In the genomic region with DNA sequence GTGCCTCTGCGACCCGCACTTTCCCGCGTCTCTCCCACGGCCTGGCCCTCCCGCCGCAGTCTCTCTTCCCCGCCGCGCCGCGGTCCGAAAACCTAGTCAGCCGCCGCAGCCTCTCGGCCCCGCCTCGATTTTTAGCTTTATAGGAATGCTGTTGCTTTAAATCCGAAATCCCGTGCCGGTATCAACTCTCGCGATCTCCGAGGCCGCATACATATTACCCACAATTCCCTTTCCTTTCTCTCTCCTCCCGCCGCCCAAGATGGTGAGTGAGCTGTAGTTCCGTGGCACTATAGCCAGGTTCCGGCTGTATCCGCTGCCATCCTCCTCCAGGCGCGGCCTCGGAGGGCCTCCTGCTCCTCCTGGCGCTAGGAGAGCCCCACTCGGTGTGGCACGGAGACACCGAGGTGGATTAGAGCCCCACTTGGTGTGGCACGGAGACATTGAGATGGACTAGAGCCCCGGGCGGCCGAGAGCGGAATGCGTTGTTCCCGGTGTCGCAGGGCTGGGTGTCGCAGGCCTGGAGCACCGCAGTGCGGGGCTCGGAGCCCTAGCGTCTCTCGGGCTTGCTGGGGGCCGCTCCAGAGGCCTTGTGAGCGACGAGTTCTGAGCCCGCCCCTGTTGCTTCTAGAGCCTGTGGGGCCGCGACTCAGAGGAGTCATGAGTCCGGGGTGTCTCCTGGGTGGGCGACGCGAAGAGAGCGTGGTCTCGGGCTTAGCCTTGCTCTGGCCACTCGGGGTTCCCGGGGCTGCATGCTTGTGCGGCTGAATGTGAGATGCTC, we compare ENCODE assay signal across 8 cellular contexts. TPM values are rescaled to one million over a fixed set of nuclear protein-coding genes. Genes with fewer than 3 reads are reported as not detected.
A peak's percentile ranks its signal among the peaks of the same experiment; 100 is the strongest.
DNase-seq lines count a peak whose midpoint lies in the region; ATAC-seq and TF ChIP-seq lines count a peak whose summit lies in the region.

Gene MED22, minus strand, starts transcription at position 147 of the 778 bp plus-strand sequence. CDS start 1,469 bp downstream, outside the sequence.
Gene RPL7A, plus strand, starts transcription at position 234 of the 778 bp plus-strand sequence. Its CDS starts 26 bp downstream, at position 260.

- H3K36me3 Mint-ChIP-seq in activated naive CD4-positive, alpha-beta T cell treated with anti-CD3 and anti-CD28 coated beads, Interleukin-2, amount 50 U/mL, for 24 hours, result peaks cover 21% of the 10 kb centered on the region

- H3K9me3 Mint-ChIP-seq in activated naive CD4-positive, alpha-beta T cell treated with anti-CD3 and anti-CD28 coated beads, Interleukin-2, amount 50 U/mL, for 24 hours, result no peaks in the 10 kb centered on the region

- H3K4me3 Mint-ChIP-seq in activated naive CD4-positive, alpha-beta T cell treated with anti-CD3 and anti-CD28 coated beads, Interleukin-2, amount 50 U/mL, for 24 hours, result peak within 1 kb of the TSS; percentile 98

- peak within 1 kb of the TSS; percentile 83 for H3K27ac ChIP-seq in temporal lobe (ENCODE audit: low read depth, low read length)

- peak within 1 kb of the TSS; percentile 98 for H3K27ac Mint-ChIP-seq in activated naive CD4-positive, alpha-beta T cell treated with anti-CD3 and anti-CD28 coated beads, Interleukin-2, amount 50 U/mL, for 24 hours

- peaks cover 41% of the 10 kb centered on the region for H3K4me1 Mint-ChIP-seq in activated naive CD4-positive, alpha-beta T cell treated with anti-CD3 and anti-CD28 coated beads, Interleukin-2, amount 50 U/mL, for 24 hours

- ATAC-seq in SK-N-SH treated with all-trans-retinoic acid at 6 μM for 48 hours (peak; percentile 83), omental fat pad (ENCODE audit: low FRiP score) (peak; percentile 69)

- DNase-seq in GDM1 (lab: John Stamatoyannopoulos, UW) (peak; percentile 88), HFF-Myc (ENCODE audit: extremely low read depth, low read depth) (peak; percentile 91), NCI-H1092 treated with DMSO at 0.1 percent for 48 hours (lab: John Stamatoyannopoulos, UW) (peak; percentile 97), glomerular endothelial cell (ENCODE audit: extremely low read depth, low read depth, low spot score) (peak; percentile 88), omental fat pad (ENCODE audit: low spot score) (peak; percentile 95)

- peak within 1 kb of the TSS; percentile 100 for H3K4me3 ChIP-seq in HFF-Myc (replicated peaks; ENCODE audit: low read depth, low read length)

- no peaks in the 10 kb centered on the region for H3K27me3 Mint-ChIP-seq in activated naive CD4-positive, alpha-beta T cell treated with anti-CD3 and anti-CD28 coated beads, Interleukin-2, amount 50 U/mL, for 24 hours

- TF ChIP-seq CTCF in HFF-Myc (IDR thresholded peaks at IDR 0.05; ENCODE audit: low read depth, low read length, missing control alignments) (no peak), omental fat pad (IDR thresholded peaks at IDR 0.05) (no peak)

TF ChIP-seq in SK-N-SH treated with all-trans-retinoic acid at 6 μM for 48 hours, 23 proteins besides CTCF, POLR2A, EP300 and RAD21:
- no peak for TF ChIP-seq CSDC2 (CRISPR knock-in tag; IDR thresholded peaks at IDR 0.05)
- TF ChIP-seq TSHZ2 (CRISPR knock-in tag; IDR thresholded peaks at IDR 0.05), result 0 out of 2 replicates have a peak, but pooled peaks have one; percentile 17
- TF ChIP-seq ZFP30 (CRISPR knock-in tag; IDR thresholded peaks at IDR 0.05), result no peak
- TF ChIP-seq ZNF8 (CRISPR knock-in tag; IDR thresholded peaks at IDR 0.05), result no peak
- TF ChIP-seq OSR1 (CRISPR knock-in tag; IDR thresholded peaks at IDR 0.05), result no peak

RNA-seq across cellular contexts. Expression of gene MED22, which starts in this region (rescaled TPM):
- total RNA-seq in glomerular endothelial cell, result 21.9 and 27.5 TPM in 2 replicates
- total RNA-seq in omental fat pad, result 10 to 100 TPM; 20.0 to 29.1 (median 24.5) TPM
- 20.2 TPM for total RNA-seq in temporal lobe

RNA-seq across cellular contexts. Expression of gene RPL7A, which starts in this region (rescaled TPM):
- total RNA-seq in glomerular endothelial cell, result 1,807 and 2,930 TPM in 2 replicates
- 1,000 to 10,000 TPM; 1,813 to 2,244 (median 1,961) TPM for total RNA-seq in omental fat pad
- 837 TPM for total RNA-seq in temporal lobe

Comparison
In these comparisons a context has a peak if more than half of its experiments do, and no peak if none do; other contexts are left out.
1. Peak in every context shown above with its lines: DNase-seq, ATAC-seq, H3K4me3 ChIP-seq and H3K27ac ChIP-seq.